ENCODE assay signal across 14 cellular contexts in genomic region chr7:51263631-51264484, GRCh38. TPM values are rescaled to one million over a fixed set of nuclear protein-coding genes. Genes with fewer than 3 reads are reported as not detected.
DNase-seq lines count a peak whose midpoint lies in the region; ATAC-seq and TF ChIP-seq lines count a peak whose summit lies in the region.
"Had no signal": no experiment of that assay in that cellular context is flagged by ENCODE, and none has a peak within 500 bp of the region (broad histone marks: within the 10 kb centered on the region; RNA-seq: fewer than 3 reads in every experiment).

No MANE protein-coding gene starts in this region.

- no peak for TF ChIP-seq CTCF in body of pancreas (IDR thresholded peaks at IDR 0.05)
- TF ChIP-seq CTCF in stomach (IDR thresholded peaks at IDR 0.05): no peak

- H3K27ac ChIP-seq in body of pancreas (peak overlapping the region; percentile 59 to 95 (median 89)), stomach (peak overlapping the region; percentile 59 to 84 (median 77))

- H3K36me3 ChIP-seq in body of pancreas (replicated peaks in 1 of 2; ENCODE audit: insufficient read depth in 1 of 2, low read depth in 2 of 2) (no peaks in the 10 kb centered on the region), stomach (no peaks in the 10 kb centered on the region)

- TF ChIP-seq EP300 in stomach (IDR thresholded peaks at IDR 0.05): no peak

- no peaks in the 10 kb centered on the region for H3K4me1 Mint-ChIP-seq in stimulated activated naive CD8-positive, alpha-beta T cell treated with anti-CD3 and anti-CD28 coated beads, Interleukin-15, amount 100 ng/mL, for 72 hours
- H3K4me1 Mint-ChIP-seq: CD8-positive, alpha-beta memory T cell had no signal

- ATAC-seq in body of pancreas (peak; percentile 94), GM19351 (IDR thresholded peaks at IDR 0.05; ENCODE audit: unreplicated experiment) (no peak)
- ATAC-seq in stimulated activated naive CD8-positive, alpha-beta T cell treated with anti-CD3 and anti-CD28 coated beads, Interleukin-15, amount 100 ng/mL, for 72 hours: no peak
- ATAC-seq: K562 had no signal

- DNase-seq in LoVo (ENCODE audit: low spot score): peak; percentile 79
- DNase-seq in body of pancreas: peak; percentile 82 to 93 (median 90)
- DNase-seq in islet precursor cell: peak; percentile 67
- peak; percentile 83 for DNase-seq in stomach
- no peak for DNase-seq in NCI-H69 (lab: John Stamatoyannopoulos, UW)
- no peak for DNase-seq in D341Med (ENCODE audit: low spot score)
- no peak for DNase-seq in stimulated activated naive CD8-positive, alpha-beta T cell treated with anti-CD3 and anti-CD28 coated beads, Interleukin-15, amount 100 ng/mL, for 72 hours
- DNase-seq: activated T-cell treated with anti-CD3 and anti-CD28 coated beads, Interleukin-2, amount 50 U/mL, for 1 hour; anterior cingulate cortex; CD8-positive, alpha-beta memory T cell; NCI-H2107 had no signal

- no peaks in the 10 kb centered on the region for H3K27me3 Mint-ChIP-seq in stimulated activated naive CD8-positive, alpha-beta T cell treated with anti-CD3 and anti-CD28 coated beads, Interleukin-15, amount 100 ng/mL, for 72 hours

- H3K4me1 ChIP-seq in body of pancreas (peaks cover 66% of the 10 kb centered on the region), stomach (peaks cover 29 to 52% (median 43%) of the 10 kb centered on the region in 4 donors)

- H3K9me3 Mint-ChIP-seq in stimulated activated naive CD8-positive, alpha-beta T cell treated with anti-CD3 and anti-CD28 coated beads, Interleukin-15, amount 100 ng/mL, for 72 hours: no peaks in the 10 kb centered on the region

- 50 to 53% methylated on average over 10 of the region's 10 CpGs for WGBS in body of pancreas, 2 donors
- 61 to 71% (median 67%) methylated on average over 10 of the region's 10 CpGs for WGBS in stomach, 5 donors

- no peak overlapping the region for H3K27ac Mint-ChIP-seq in stimulated activated naive CD8-positive, alpha-beta T cell treated with anti-CD3 and anti-CD28 coated beads, Interleukin-15, amount 100 ng/mL, for 72 hours

- intact Hi-C loops in body of pancreas (cut with DNase I) (no loop called here), stomach (cut with DNase I; ENCODE audit: low total_unique reads) (no loop called here)

- no peaks in the 10 kb centered on the region for H3K27me3 ChIP-seq in body of pancreas
- no peaks in the 10 kb centered on the region for H3K27me3 ChIP-seq in stomach

- H3K9me3 ChIP-seq in body of pancreas: no peaks in the 10 kb centered on the region
- no peaks in the 10 kb centered on the region for H3K9me3 ChIP-seq in stomach

- peak in 1 of 3 donors; percentile 49 for TF ChIP-seq POLR2A in body of pancreas (IDR thresholded peaks at IDR 0.05)
- TF ChIP-seq POLR2A in stomach (IDR thresholded peaks at IDR 0.05): no peak

- H3K4me3 ChIP-seq in body of pancreas (no peak overlapping the region), stomach (no peak overlapping the region)
- H3K4me3 ChIP-seq: K562 had no signal

- no peak overlapping the region for H3K4me3 Mint-ChIP-seq in stimulated activated naive CD8-positive, alpha-beta T cell treated with anti-CD3 and anti-CD28 coated beads, Interleukin-15, amount 100 ng/mL, for 72 hours
- H3K4me3 Mint-ChIP-seq: CD8-positive, alpha-beta memory T cell had no signal

RNA-seq across cellular contexts. Expression of gene COBL, which starts 52.8 kb away (rescaled TPM):
- total RNA-seq in body of pancreas (10 to 100 TPM; 22.3 to 25.4 TPM), stomach (10 to 100 TPM in 4 of 5 donors, 1 to 10 TPM in 1; 8.8 to 79.9 (median 33.3) TPM)
- 10 to 100 TPM in 2 of 3 donors, 1 to 10 TPM in 1; 4.9 to 13.3 (median 12.6) TPM for polyA plus RNA-seq in stomach
- total RNA-seq: CD8-positive, alpha-beta memory T cell; RPMI7951 had no signal
- polyA plus RNA-seq: CD8-positive, alpha-beta memory T cell had no signal

Comparison
In these comparisons a context has a peak if more than half of its experiments do, and no peak if none do; other contexts are left out.
1. DNase-seq: peak in LoVo (single experiment), body of pancreas (4 of 4), islet precursor cell (single experiment) and stomach (single experiment); none in NCI-H69 (single experiment), D341Med (single experiment) and stimulated activated naive CD8-positive, alpha-beta T cell treated with anti-CD3 and anti-CD28 coated beads, Interleukin-15, amount 100 ng/mL, for 72 hours (0 of 2).